14 cellular contexts compared by ENCODE assay signal in genomic region chr16:82761236-82761635, GRCh38.
A peak's percentile ranks its signal among the peaks of the same experiment; 100 is the strongest.
DNase-seq lines count a peak whose midpoint lies in the region; ATAC-seq, FAIRE-seq and TF ChIP-seq lines count a peak whose summit lies in the region.
"Had no signal": no experiment of that assay in that cellular context is flagged by ENCODE, and none has a peak within 500 bp of the region (broad histone marks: within the 10 kb centered on the region; RNA-seq: fewer than 3 reads in every experiment).

No MANE protein-coding gene starts in this region.

- 16 to 35% (median 24%) methylated on average over 4 of the region's 4 CpGs for WGBS in psoas muscle, 3 donors

- H4K20me1 ChIP-seq in astrocyte (ENCODE audit: insufficient read depth, low read length), result no peaks in the 10 kb centered on the region

- H3K27ac Mint-ChIP-seq in astrocyte (ENCODE audit: unreplicated experiment), result no peak overlapping the region
- no peak overlapping the region for H3K27ac Mint-ChIP-seq in activated CD4-positive, alpha-beta T cell treated with anti-CD3 and anti-CD28 coated beads, Interleukin-2, amount 10 ng/mL, durations not matched to agents 24 days and 14 days
- H3K27ac Mint-ChIP-seq: activated naive CD8-positive, alpha-beta T cell treated with anti-CD3 and anti-CD28 coated beads for 36 hours; CD4-positive, alpha-beta T cell had no signal

- H3K4me1 ChIP-seq in astrocyte (ENCODE audit: insufficient read depth, low read length) (peaks cover 25% of the 10 kb centered on the region), psoas muscle (peaks cover 32% of the 10 kb centered on the region)

- no peaks in the 10 kb centered on the region for H3K36me3 Mint-ChIP-seq in astrocyte (ENCODE audit: low read depth, unreplicated experiment)
- no peaks in the 10 kb centered on the region for H3K36me3 Mint-ChIP-seq in activated CD4-positive, alpha-beta T cell treated with anti-CD3 and anti-CD28 coated beads, Interleukin-2, amount 10 ng/mL, durations not matched to agents 24 days and 14 days (ENCODE audit: low read depth)
- H3K36me3 Mint-ChIP-seq: activated naive CD8-positive, alpha-beta T cell treated with anti-CD3 and anti-CD28 coated beads for 36 hours; natural killer cell had no signal

- no peaks in the 10 kb centered on the region for H3K9me3 Mint-ChIP-seq in astrocyte (ENCODE audit: unreplicated experiment)
- H3K9me3 Mint-ChIP-seq in activated CD4-positive, alpha-beta T cell treated with anti-CD3 and anti-CD28 coated beads, Interleukin-2, amount 10 ng/mL, durations not matched to agents 24 days and 14 days, result no peaks in the 10 kb centered on the region
- H3K9me3 Mint-ChIP-seq: activated naive CD8-positive, alpha-beta T cell treated with anti-CD3 and anti-CD28 coated beads for 36 hours; CD4-positive, alpha-beta T cell had no signal

- H3K4me3 Mint-ChIP-seq in astrocyte (ENCODE audit: unreplicated experiment), result no peak overlapping the region
- H3K4me3 Mint-ChIP-seq in activated CD4-positive, alpha-beta T cell treated with anti-CD3 and anti-CD28 coated beads, Interleukin-2, amount 10 ng/mL, durations not matched to agents 24 days and 14 days, result no peak overlapping the region
- H3K4me3 Mint-ChIP-seq: activated naive CD8-positive, alpha-beta T cell treated with anti-CD3 and anti-CD28 coated beads for 36 hours; CD4-positive, alpha-beta T cell; natural killer cell had no signal

- no peak overlapping the region for H3K9ac ChIP-seq in astrocyte (ENCODE audit: low read length)

- H3K27me3 ChIP-seq in astrocyte (ENCODE audit: insufficient read depth, low read length) (no peaks in the 10 kb centered on the region), psoas muscle (ENCODE audit: insufficient read depth in 3 of 3, low read length in 2 of 3) (no peaks in the 10 kb centered on the region)

- H2AFZ ChIP-seq in astrocyte (ENCODE audit: low read depth, low read length), result no peak overlapping the region

- H3K27me3 Mint-ChIP-seq in astrocyte (ENCODE audit: low read depth, unreplicated experiment), result peaks cover 4% of the 10 kb centered on the region
- peaks cover 7% of the 10 kb centered on the region for H3K27me3 Mint-ChIP-seq in activated CD4-positive, alpha-beta T cell treated with anti-CD3 and anti-CD28 coated beads, Interleukin-2, amount 10 ng/mL, durations not matched to agents 24 days and 14 days

- H3K27ac ChIP-seq in astrocyte (ENCODE audit: low read depth, low read length), result peak overlapping the region; percentile 1
- peak overlapping the region; percentile 73 for H3K27ac ChIP-seq in psoas muscle

- peaks cover 18% of the 10 kb centered on the region for H3K79me2 ChIP-seq in astrocyte (ENCODE audit: insufficient read depth, low read length)

- DNase-seq in Ammon's horn (ENCODE audit: low spot score), result peak; percentile 59
- DNase-seq in astrocyte (ENCODE audit: low read depth), result peak; percentile 61
- DNase-seq in cardiac septum (ENCODE audit: low spot score), result peak; percentile 84
- peak; percentile 77 to 92 for DNase-seq in psoas muscle
- DNase-seq in NCI-H1417 (lab: John Stamatoyannopoulos, UW), result no peak
- DNase-seq in germinal center (ENCODE audit: low spot score), result no peak
- DNase-seq in sciatic nerve (ENCODE audit: low spot score), result no peak
- DNase-seq in activated CD4-positive, alpha-beta T cell treated with anti-CD3 and anti-CD28 coated beads, Interleukin-2, amount 10 ng/mL, durations not matched to agents 24 days and 14 days, result no peak
- DNase-seq: activated CD4-positive, alpha-beta T cell treated with anti-CD3 and anti-CD28 coated beads, Interleukin-2, amount 50 U/mL, for 1 hour; activated naive CD8-positive, alpha-beta T cell treated with anti-CD3 and anti-CD28 coated beads for 36 hours; CD4-positive, alpha-beta T cell; glutamatergic neuron; natural killer cell; NCI-H2227 treated with DMSO at 0.1 percent for 48 hours had no signal

- ATAC-seq in psoas muscle (peak; percentile 68 to 94 (median 88)), sciatic nerve (no peak)

- FAIRE-seq in astrocyte (lab: Jason Lieb, UNC), result peak; percentile 43

- H3K36me3 ChIP-seq in astrocyte (ENCODE audit: insufficient read depth, low read length) (no peaks in the 10 kb centered on the region), psoas muscle (ENCODE audit: insufficient read depth in 1 of 2, low read depth in 1 of 2) (no peaks in the 10 kb centered on the region)

- no peak for TF ChIP-seq CTCF in astrocyte (IDR thresholded peaks at IDR 0.05; ENCODE audit: insufficient read depth, low read depth, low read length)
- TF ChIP-seq CTCF in psoas muscle (IDR thresholded peaks at IDR 0.05), result no peak

- no peak overlapping the region for H3K4me3 ChIP-seq in astrocyte (ENCODE audit: insufficient read depth, low read depth, low read length)
- H3K4me3 ChIP-seq in psoas muscle, result peak overlapping the region; percentile 55

- H3K9me3 ChIP-seq in astrocyte (ENCODE audit: insufficient read depth, low read depth, low read length) (no peaks in the 10 kb centered on the region), psoas muscle (no peaks in the 10 kb centered on the region)

- H3K4me2 ChIP-seq in astrocyte (ENCODE audit: low read length), result peak overlapping the region; percentile 51

- intact Hi-C loops in cardiac septum (cut with DNase I) (no loop called here), psoas muscle (cut with DNase I) (no loop called here), sciatic nerve (cut with DNase I) (no loop called here)
- intact Hi-C loops in activated CD4-positive, alpha-beta T cell treated with anti-CD3 and anti-CD28 coated beads, Interleukin-2, amount 10 ng/mL, durations not matched to agents 24 days and 14 days (cut with micrococcal nuclease), result no loop called here

- peaks cover 1% of the 10 kb centered on the region for H3K4me1 Mint-ChIP-seq in astrocyte (ENCODE audit: low read depth, unreplicated experiment)
- H3K4me1 Mint-ChIP-seq in activated CD4-positive, alpha-beta T cell treated with anti-CD3 and anti-CD28 coated beads, Interleukin-2, amount 10 ng/mL, durations not matched to agents 24 days and 14 days, result peaks cover 4% of the 10 kb centered on the region

Comparison
In these comparisons a context has a peak if more than half of its experiments do, and no peak if none do; other contexts are left out.
1. DNase-seq: peak in Ammon's horn (single experiment), astrocyte (single experiment), cardiac septum (single experiment) and psoas muscle (2 of 2); none in NCI-H1417 (0 of 3), germinal center (single experiment), sciatic nerve (single experiment) and activated CD4-positive, alpha-beta T cell treated with anti-CD3 and anti-CD28 coated beads, Interleukin-2, amount 10 ng/mL, durations not matched to agents 24 days and 14 days (single experiment).